ENCODE assay signal across 10 cellular contexts in the genomic region with DNA sequence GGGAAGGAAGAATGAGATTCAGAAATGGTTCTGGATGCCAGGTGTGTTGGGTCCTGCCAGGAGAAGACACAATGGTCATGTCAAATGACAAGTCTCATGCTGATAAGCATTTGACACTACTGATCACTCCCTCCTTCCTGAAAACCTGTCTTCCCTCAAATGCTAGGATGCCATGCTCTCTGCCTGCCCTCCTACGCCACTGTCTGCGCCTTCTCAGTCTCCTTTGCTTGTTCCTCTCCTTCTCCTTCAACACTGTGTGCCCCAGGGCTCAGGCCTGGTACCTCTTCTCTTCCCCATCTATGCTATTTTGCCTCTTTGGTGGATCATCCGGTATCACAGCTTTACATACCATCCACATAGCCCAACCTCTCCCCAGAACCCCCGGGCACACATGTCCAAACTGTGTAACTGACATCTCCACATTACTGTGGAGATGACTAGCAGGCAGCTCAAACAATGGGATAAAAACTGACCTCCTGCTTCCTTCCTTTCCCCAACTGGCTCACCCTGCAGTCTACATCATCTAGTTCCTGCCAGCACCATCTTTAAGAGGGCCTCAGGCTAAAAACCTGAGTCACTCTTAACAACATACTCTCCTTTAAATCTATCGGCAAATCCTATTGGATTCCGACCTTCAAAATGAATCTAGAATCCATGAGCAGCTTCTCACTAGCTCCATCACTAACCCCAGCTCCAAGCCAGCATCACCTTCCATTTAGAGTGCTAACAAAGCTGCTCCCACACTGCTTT. TPM values are rescaled to one million over a fixed set of nuclear protein-coding genes. Genes with fewer than 3 reads are reported as not detected.
DNase-seq lines count a peak whose midpoint lies in the region; ATAC-seq and TF ChIP-seq lines count a peak whose summit lies in the region.
"Had no signal": no experiment of that assay in that cellular context is flagged by ENCODE, and none has a peak within 500 bp of the region (broad histone marks: within the 10 kb centered on the region; RNA-seq: fewer than 3 reads in every experiment).

No MANE protein-coding gene starts in this region.

- H3K79me2 ChIP-seq in smooth muscle cell (ENCODE audit: low read depth), result peaks cover 20% of the 10 kb centered on the region

- no peak for TF ChIP-seq CTCF in VCaP (conservative IDR thresholded peaks at IDR 0.05)
- TF ChIP-seq CTCF in foreskin keratinocyte (conservative IDR thresholded peaks at IDR 0.05), result no peak
- no peak for TF ChIP-seq CTCF in mesothelial cell of epicardium (IDR thresholded peaks at IDR 0.05; ENCODE audit: unreplicated experiment)
- no peak for TF ChIP-seq CTCF in smooth muscle cell (IDR thresholded peaks at IDR 0.05; ENCODE audit: borderline replicate concordance, insufficient read depth, poor library complexity, severe bottlenecking)
- TF ChIP-seq CTCF in testis (IDR thresholded peaks at IDR 0.05), result no peak

- no peak overlapping the region for H3K4me3 ChIP-seq in smooth muscle cell
- no peak overlapping the region for H3K4me3 ChIP-seq in testis

- TF ChIP-seq POLR2A in testis (IDR thresholded peaks at IDR 0.05), result no peak

- H3K9me3 Mint-ChIP-seq in activated naive CD8-positive, alpha-beta T cell (ENCODE audit: low read depth), result no peaks in the 10 kb centered on the region
- no peaks in the 10 kb centered on the region for H3K9me3 Mint-ChIP-seq in activated naive CD8-positive, alpha-beta T cell treated with anti-CD3 and anti-CD28 coated beads for 36 hours
- H3K9me3 Mint-ChIP-seq in mesothelial cell of epicardium, result no peaks in the 10 kb centered on the region

- no peak overlapping the region for H3K4me2 ChIP-seq in smooth muscle cell

- ATAC-seq in foreskin keratinocyte, result peak; percentile 77

- peaks cover 9% of the 10 kb centered on the region for H3K36me3 Mint-ChIP-seq in activated naive CD8-positive, alpha-beta T cell
- H3K36me3 Mint-ChIP-seq in activated naive CD8-positive, alpha-beta T cell treated with anti-CD3 and anti-CD28 coated beads for 36 hours, result peaks cover 26% of the 10 kb centered on the region
- peaks cover 2% of the 10 kb centered on the region for H3K36me3 Mint-ChIP-seq in mesothelial cell of epicardium

- H3K9me3 ChIP-seq in smooth muscle cell (replicated peaks; ENCODE audit: low read depth) (no peaks in the 10 kb centered on the region), testis (no peaks in the 10 kb centered on the region)

- peaks cover 48% of the 10 kb centered on the region for H3K4me1 Mint-ChIP-seq in activated naive CD8-positive, alpha-beta T cell (ENCODE audit: low read depth)
- H3K4me1 Mint-ChIP-seq in activated naive CD8-positive, alpha-beta T cell treated with anti-CD3 and anti-CD28 coated beads for 36 hours, result peaks cover 37% of the 10 kb centered on the region
- H3K4me1 Mint-ChIP-seq in mesothelial cell of epicardium, result peaks cover 4% of the 10 kb centered on the region

- H3K27me3 Mint-ChIP-seq in activated naive CD8-positive, alpha-beta T cell, result no peaks in the 10 kb centered on the region
- H3K27me3 Mint-ChIP-seq in activated naive CD8-positive, alpha-beta T cell treated with anti-CD3 and anti-CD28 coated beads for 36 hours, result no peaks in the 10 kb centered on the region
- no peaks in the 10 kb centered on the region for H3K27me3 Mint-ChIP-seq in mesothelial cell of epicardium (ENCODE audit: low read depth)

- H3K27me3 ChIP-seq in foreskin keratinocyte (no peaks in the 10 kb centered on the region), smooth muscle cell (ENCODE audit: low read depth) (no peaks in the 10 kb centered on the region), testis (no peaks in the 10 kb centered on the region)

- H3K4me1 ChIP-seq in foreskin keratinocyte (peaks cover 24% of the 10 kb centered on the region), smooth muscle cell (ENCODE audit: low read depth) (no peaks in the 10 kb centered on the region), testis (peaks cover 2% of the 10 kb centered on the region)

- 86% methylated on average over 6 of the region's 6 CpGs for whole genome bisulfite sequencing in smooth muscle cell (ENCODE audit: low lambda C conversion rate)
- WGBS in testis, 2 donors, result 84 to 94% methylated on average over 5 to 6 of the region's 6 CpGs

- H3K27ac Mint-ChIP-seq in activated naive CD8-positive, alpha-beta T cell, result peak overlapping the region; percentile 30
- no peak overlapping the region for H3K27ac Mint-ChIP-seq in activated naive CD8-positive, alpha-beta T cell treated with anti-CD3 and anti-CD28 coated beads for 36 hours
- H3K27ac Mint-ChIP-seq in mesothelial cell of epicardium, result no peak overlapping the region

- no peak overlapping the region for H2AFZ ChIP-seq in smooth muscle cell (ENCODE audit: low read depth)

- no peak overlapping the region for H3K9ac ChIP-seq in smooth muscle cell (ENCODE audit: low read depth)

- DNase-seq in activated naive CD8-positive, alpha-beta T cell treated with anti-CD3 and anti-CD28 coated beads for 36 hours, result no peak
- DNase-seq in foreskin keratinocyte, result peak; percentile 68 to 84
- no peak for DNase-seq in mesothelial cell of epicardium (ENCODE audit: low spot score in 2 of 2, unreplicated experiment in 2 of 2)
- DNase-seq in smooth muscle cell (lab: John Stamatoyannopoulos, UW; ENCODE audit: unreplicated experiment), result no peak
- DNase-seq in testis, result no peak
- no peak for DNase-seq in DMS114 treated with DMSO at 0.1 percent for 48 hours (lab: John Stamatoyannopoulos, UW; ENCODE audit: unreplicated experiment)
- DNase-seq: activated effector memory CD4-positive, alpha-beta T cell treated with Interleukin-2 at 50 U/mL for 16 hours; NCI-H2029 treated with DMSO at 0.1 percent for 48 hours had no signal

- peaks cover 32% of the 10 kb centered on the region for H4K20me1 ChIP-seq in smooth muscle cell (ENCODE audit: low read depth)

- H3K27ac ChIP-seq in VCaP (peak overlapping the region; percentile 64), foreskin keratinocyte (no peak overlapping the region), smooth muscle cell (ENCODE audit: low read depth) (no peak overlapping the region), testis (no peak overlapping the region)

- no peak overlapping the region for H3K4me3 Mint-ChIP-seq in activated naive CD8-positive, alpha-beta T cell
- no peak overlapping the region for H3K4me3 Mint-ChIP-seq in activated naive CD8-positive, alpha-beta T cell treated with anti-CD3 and anti-CD28 coated beads for 36 hours
- H3K4me3 Mint-ChIP-seq in mesothelial cell of epicardium, result no peak overlapping the region

- no peaks in the 10 kb centered on the region for H3F3A ChIP-seq in smooth muscle cell (ENCODE audit: low read depth)

- intact Hi-C loops in testis (cut with DNase I; ENCODE audit: low total_unique reads), result no loop called here

- H3K36me3 ChIP-seq in smooth muscle cell (ENCODE audit: low read depth), result no peaks in the 10 kb centered on the region
- H3K36me3 ChIP-seq in testis (ENCODE audit: low read depth, missing control alignments), result no peaks in the 10 kb centered on the region

RNA-seq across cellular contexts. Expression of gene AP1B1, which starts 8.2 kb away (rescaled TPM):
- 10 to 100 TPM; 66.5 to 72.0 TPM for total RNA-seq in activated naive CD8-positive, alpha-beta T cell treated with anti-CD3 and anti-CD28 coated beads for 36 hours
- total RNA-seq in foreskin keratinocyte (78.0 and 80.3 TPM in 2 replicates), mesothelial cell of epicardium (40.3 to 43.9 TPM (median 41.0 TPM) in 3 replicates), smooth muscle cell (25.9 and 30.3 TPM in 2 replicates), testis (10 to 100 TPM; 79.8 to 92.0 TPM)
- polyA plus RNA-seq in foreskin keratinocyte (53.7 and 56.1 TPM in 2 replicates), smooth muscle cell (37.1 and 38.5 TPM in 2 replicates), testis (ENCODE audit: insufficient read depth, low read depth, low replicate concordance) (71.8 TPM)

RNA-seq across cellular contexts. Expression of gene RFPL1, which starts 58.2 kb away (rescaled TPM):
- not detected for total RNA-seq in activated naive CD8-positive, alpha-beta T cell treated with anti-CD3 and anti-CD28 coated beads for 36 hours
- not detected in 2 replicates for total RNA-seq in foreskin keratinocyte
- polyA plus RNA-seq in foreskin keratinocyte, result not detected in 2 replicates
- 0.29 to 0.63 TPM (median 0.54 TPM) in 3 replicates for total RNA-seq in mesothelial cell of epicardium
- total RNA-seq in smooth muscle cell, result not detected in 2 replicates
- polyA plus RNA-seq in smooth muscle cell, result 0.16 TPM in 1 of 2 replicates, not detected in the other
- total RNA-seq in testis, result under 1 TPM; 0.37 to 0.71 TPM
- 1.4 TPM for polyA plus RNA-seq in testis (ENCODE audit: insufficient read depth, low read depth, low replicate concordance)

Comparison
In these comparisons a context has a peak if more than half of its experiments do, and no peak if none do; other contexts are left out.
1. DNase-seq: peak in foreskin keratinocyte (2 of 2); none in activated naive CD8-positive, alpha-beta T cell treated with anti-CD3 and anti-CD28 coated beads for 36 hours (single experiment), mesothelial cell of epicardium (0 of 2), smooth muscle cell (single experiment), testis (single experiment) and DMS114 treated with DMSO at 0.1 percent for 48 hours (single experiment).